In genomic region chr10:22629843-22630228, GRCh38 we compare ENCODE assay signal across 9 cellular contexts.
DNase-seq lines count a peak whose midpoint lies in the region; ATAC-seq lines count a peak whose summit lies in the region.
"Had no signal": no experiment of that assay in that cellular context is flagged by ENCODE, and none has a peak within 500 bp of the region (broad histone marks: within the 10 kb centered on the region; RNA-seq: fewer than 3 reads in every experiment).

No MANE protein-coding gene starts in this region.

- H3K9me3 Mint-ChIP-seq in activated T-cell treated with anti-CD3 and anti-CD28 coated beads, Interleukin-2, amount 50 U/mL, for 72 hours, result no peaks in the 10 kb centered on the region
- H3K9me3 Mint-ChIP-seq in natural killer cell treated with Interleukin-12 subunit alpha and Interleukin-12 subunit beta and Interleukin-15 and Interleukin-18, amount 100 ng/mL, for 72 hours, result no peaks in the 10 kb centered on the region

- DNase-seq in activated T-cell treated with anti-CD3 and anti-CD28 coated beads, Interleukin-2, amount 50 U/mL, for 72 hours, result peak; percentile 45 to 59
- peak; percentile 67 for DNase-seq in natural killer cell treated with Interleukin-12 subunit alpha and Interleukin-12 subunit beta and Interleukin-15 and Interleukin-18, amount 100 ng/mL, for 72 hours (ENCODE audit: low spot score)
- DNase-seq in pons (ENCODE audit: low spot score), result no peak
- no peak for DNase-seq in NCI-H2081 (lab: John Stamatoyannopoulos, UW)
- no peak for DNase-seq in glomerular visceral epithelial cell (ENCODE audit: extremely low spot score)
- no peak for DNase-seq in G401 (ENCODE audit: low spot score)
- DNase-seq: testis had no signal

- peak overlapping the region; percentile 73 to 89 for H3K4me3 Mint-ChIP-seq in activated T-cell treated with anti-CD3 and anti-CD28 coated beads, Interleukin-2, amount 50 U/mL, for 72 hours
- peak overlapping the region; percentile 82 for H3K4me3 Mint-ChIP-seq in natural killer cell treated with Interleukin-12 subunit alpha and Interleukin-12 subunit beta and Interleukin-15 and Interleukin-18, amount 100 ng/mL, for 72 hours

- ATAC-seq in GM18858 (IDR thresholded peaks at IDR 0.05; ENCODE audit: unreplicated experiment) (peak; percentile 35), HG02852 (IDR thresholded peaks at IDR 0.05; ENCODE audit: unreplicated experiment) (peak; percentile 45)
- ATAC-seq in activated T-cell treated with anti-CD3 and anti-CD28 coated beads, Interleukin-2, amount 50 U/mL, for 72 hours (replicated peaks in 1 of 2), result peak; percentile 63 to 68
- peak; percentile 70 to 71 for ATAC-seq in natural killer cell treated with Interleukin-12 subunit alpha and Interleukin-12 subunit beta and Interleukin-15 and Interleukin-18, amount 100 ng/mL, for 72 hours

- peak overlapping the region; percentile 99 for H3K27ac Mint-ChIP-seq in activated T-cell treated with anti-CD3 and anti-CD28 coated beads, Interleukin-2, amount 50 U/mL, for 72 hours
- peak overlapping the region; percentile 96 to 97 for H3K27ac Mint-ChIP-seq in natural killer cell treated with Interleukin-12 subunit alpha and Interleukin-12 subunit beta and Interleukin-15 and Interleukin-18, amount 100 ng/mL, for 72 hours

- in situ Hi-C loops in G401 (cut with HindIII; ENCODE audit: low sequenced_read_pairs), result no loop called here

- peaks cover 100% of the 10 kb centered on the region for H3K4me1 Mint-ChIP-seq in activated T-cell treated with anti-CD3 and anti-CD28 coated beads, Interleukin-2, amount 50 U/mL, for 72 hours (ENCODE audit: low read depth)
- H3K4me1 Mint-ChIP-seq in natural killer cell treated with Interleukin-12 subunit alpha and Interleukin-12 subunit beta and Interleukin-15 and Interleukin-18, amount 100 ng/mL, for 72 hours (ENCODE audit: low read depth in 2 of 2), result peaks cover 70 to 93% of the 10 kb centered on the region in 2 donors

- H3K36me3 Mint-ChIP-seq in activated T-cell treated with anti-CD3 and anti-CD28 coated beads, Interleukin-2, amount 50 U/mL, for 72 hours (ENCODE audit: insufficient read depth in 2 of 2), result no peaks in the 10 kb centered on the region
- H3K36me3 Mint-ChIP-seq in natural killer cell treated with Interleukin-12 subunit alpha and Interleukin-12 subunit beta and Interleukin-15 and Interleukin-18, amount 100 ng/mL, for 72 hours, result no peaks in the 10 kb centered on the region

- no peaks in the 10 kb centered on the region for H3K27me3 Mint-ChIP-seq in activated T-cell treated with anti-CD3 and anti-CD28 coated beads, Interleukin-2, amount 50 U/mL, for 72 hours (ENCODE audit: low read depth)
- H3K27me3 Mint-ChIP-seq in natural killer cell treated with Interleukin-12 subunit alpha and Interleukin-12 subunit beta and Interleukin-15 and Interleukin-18, amount 100 ng/mL, for 72 hours, result no peaks in the 10 kb centered on the region

Comparison
In these comparisons a context has a peak if more than half of its experiments do, and no peak if none do; other contexts are left out.
1. DNase-seq: peak in activated T-cell treated with anti-CD3 and anti-CD28 coated beads, Interleukin-2, amount 50 U/mL, for 72 hours (2 of 2) and natural killer cell treated with Interleukin-12 subunit alpha and Interleukin-12 subunit beta and Interleukin-15 and Interleukin-18, amount 100 ng/mL, for 72 hours (single experiment); none in pons (single experiment), NCI-H2081 (0 of 2), glomerular visceral epithelial cell (single experiment) and G401 (single experiment).
2. Peak in every context shown above with its lines, with median percentiles within 50 percentile points of each other: ATAC-seq.